In genomic region chr1:8424539-8425116, GRCh38 we compare ENCODE assay signal across 1 cellular context.
TF ChIP-seq lines count a peak whose summit lies in the region.

No MANE protein-coding gene starts in this region.

TF ChIP-seq in HEK293, 187 proteins besides CTCF, POLR2A, EP300 and RAD21 (continued from another document and continues in another):
- TF ChIP-seq INSM2 (tag by site-specific recombination; IDR thresholded peaks at IDR 0.05) = no peak
- TF ChIP-seq ZNF138 (tag by site-specific recombination; IDR thresholded peaks at IDR 0.05; ENCODE audit: borderline replicate concordance) = no peak
- no peak for TF ChIP-seq ZNF473 (tag by site-specific recombination; IDR thresholded peaks at IDR 0.05)
- no peak for TF ChIP-seq GLIS2 (tag by site-specific recombination; IDR thresholded peaks at IDR 0.05)
- no peak for TF ChIP-seq ZNF664 (tag by site-specific recombination; IDR thresholded peaks at IDR 0.05)
- no peak for TF ChIP-seq FEZF1 (tag by site-specific recombination; IDR thresholded peaks at IDR 0.05)
- no peak for TF ChIP-seq PRDM10 (tag by site-specific recombination; IDR thresholded peaks at IDR 0.05)
- no peak for TF ChIP-seq ZBTB7A (tag by site-specific recombination; IDR thresholded peaks at IDR 0.05; ENCODE audit: low read depth)
- TF ChIP-seq ZNF221 (tag by site-specific recombination; IDR thresholded peaks at IDR 0.05; ENCODE audit: borderline replicate concordance) = no peak
- no peak for TF ChIP-seq ZFHX2 (tag by site-specific recombination; conservative IDR thresholded peaks at IDR 0.05)
- no peak for TF ChIP-seq ZNF626 (tag by site-specific recombination; IDR thresholded peaks at IDR 0.05)
- TF ChIP-seq ZNF610 (tag by site-specific recombination; IDR thresholded peaks at IDR 0.05; ENCODE audit: borderline replicate concordance) = no peak
- TF ChIP-seq PRDM1 (tag by site-specific recombination; IDR thresholded peaks at IDR 0.05) = no peak; the same call in 1 of the 2 replicates
- TF ChIP-seq PRDM6 (tag by site-specific recombination; IDR thresholded peaks at IDR 0.05) = no peak
- no peak for TF ChIP-seq ZNF18 (tag by site-specific recombination; IDR thresholded peaks at IDR 0.05)
- TF ChIP-seq ZNF280D (tag by site-specific recombination; IDR thresholded peaks at IDR 0.05) = no peak
- TF ChIP-seq ZNF248 (tag by site-specific recombination; IDR thresholded peaks at IDR 0.05) = no peak
- TF ChIP-seq ZSCAN18 (tag by site-specific recombination; IDR thresholded peaks at IDR 0.05) = no peak
- peak; percentile 94 for TF ChIP-seq SCRT2 (tag by site-specific recombination; IDR thresholded peaks at IDR 0.05)
- TF ChIP-seq ZNF37A (tag by site-specific recombination; IDR thresholded peaks at IDR 0.05) = no peak
- TF ChIP-seq GLI2 (tag by site-specific recombination; IDR thresholded peaks at IDR 0.05; ENCODE audit: borderline replicate concordance, low read depth) = no peak
- no peak for TF ChIP-seq ZBTB21 (tag by site-specific recombination; IDR thresholded peaks at IDR 0.05)
- no peak for TF ChIP-seq ZNF843 (tag by site-specific recombination; IDR thresholded peaks at IDR 0.05)
- no peak for TF ChIP-seq ZNF426 (tag by site-specific recombination; IDR thresholded peaks at IDR 0.05)
- no peak for TF ChIP-seq SALL2 (tag by site-specific recombination; IDR thresholded peaks at IDR 0.05; ENCODE audit: borderline replicate concordance)
- no peak for TF ChIP-seq ZNF398 (tag by site-specific recombination; IDR thresholded peaks at IDR 0.05)
- no peak for TF ChIP-seq KLF7 (tag by site-specific recombination; IDR thresholded peaks at IDR 0.05; ENCODE audit: borderline replicate concordance)
- TF ChIP-seq ZNF366 (tag by site-specific recombination; conservative IDR thresholded peaks at IDR 0.05) = no peak; the same call in none of the 2 replicates
- TF ChIP-seq ZNF223 (tag by site-specific recombination; IDR thresholded peaks at IDR 0.05) = no peak
- TF ChIP-seq ZNF140 (tag by site-specific recombination; IDR thresholded peaks at IDR 0.05) = no peak
- TF ChIP-seq ZNF549 (tag by site-specific recombination; IDR thresholded peaks at IDR 0.05) = no peak
- TF ChIP-seq ZNF747 (tag by site-specific recombination; IDR thresholded peaks at IDR 0.05) = no peak
- TF ChIP-seq ZNF433 (tag by site-specific recombination; IDR thresholded peaks at IDR 0.05; ENCODE audit: low read depth) = no peak
- no peak for TF ChIP-seq MEIS1 (CRISPR knock-in tag; IDR thresholded peaks at IDR 0.05; ENCODE audit: borderline replicate concordance)
- TF ChIP-seq HOXA7 (CRISPR knock-in tag; IDR thresholded peaks at IDR 0.05; ENCODE audit: borderline replicate concordance) = no peak
- TF ChIP-seq SP2 (tag by site-specific recombination; IDR thresholded peaks at IDR 0.05) = no peak
- no peak for TF ChIP-seq ZNF19 (tag by site-specific recombination; IDR thresholded peaks at IDR 0.05; ENCODE audit: low read depth)
- TF ChIP-seq ZNF394 (tag by site-specific recombination; IDR thresholded peaks at IDR 0.05; ENCODE audit: borderline replicate concordance) = no peak
- no peak for TF ChIP-seq ZNF354C (tag by site-specific recombination; IDR thresholded peaks at IDR 0.05; ENCODE audit: borderline replicate concordance, low read depth)
- TF ChIP-seq MZF1 (tag by site-specific recombination; IDR thresholded peaks at IDR 0.05; ENCODE audit: borderline replicate concordance) = no peak
- no peak for TF ChIP-seq ZNF26 (tag by site-specific recombination; IDR thresholded peaks at IDR 0.05)
- no peak for TF ChIP-seq ZNF585B (tag by site-specific recombination; IDR thresholded peaks at IDR 0.05)
- TF ChIP-seq ZNF423 (tag by site-specific recombination; IDR thresholded peaks at IDR 0.05) = no peak
- no peak for TF ChIP-seq ZNF580 (tag by site-specific recombination; IDR thresholded peaks at IDR 0.05)
- TF ChIP-seq ZBTB48 (tag by site-specific recombination; IDR thresholded peaks at IDR 0.05) = 0 out of 2 replicates have a peak, but pooled peaks have one; percentile 17
- no peak for TF ChIP-seq ZNF155 (tag by site-specific recombination; IDR thresholded peaks at IDR 0.05)
- peak; percentile 87; the same call in 1 of the 2 replicates for TF ChIP-seq SCRT1 (tag by site-specific recombination; IDR thresholded peaks at IDR 0.05; ENCODE audit: borderline replicate concordance)
- peak; percentile 65 for TF ChIP-seq ZBTB17 (tag by site-specific recombination; IDR thresholded peaks at IDR 0.05)
- TF ChIP-seq ZNF266 (tag by site-specific recombination; IDR thresholded peaks at IDR 0.05; ENCODE audit: low read depth) = no peak
- TF ChIP-seq SP7 (tag by site-specific recombination; IDR thresholded peaks at IDR 0.05) = no peak
- peak; percentile 8; the same call in 1 of the 2 replicates for TF ChIP-seq ZNF335 (tag by site-specific recombination; conservative IDR thresholded peaks at IDR 0.05)
- peak; percentile 7; the same call in 1 of the 2 replicates for TF ChIP-seq ZBTB8A (tag by site-specific recombination; IDR thresholded peaks at IDR 0.05)
